8 cellular contexts compared by ENCODE assay signal in the genomic region with DNA sequence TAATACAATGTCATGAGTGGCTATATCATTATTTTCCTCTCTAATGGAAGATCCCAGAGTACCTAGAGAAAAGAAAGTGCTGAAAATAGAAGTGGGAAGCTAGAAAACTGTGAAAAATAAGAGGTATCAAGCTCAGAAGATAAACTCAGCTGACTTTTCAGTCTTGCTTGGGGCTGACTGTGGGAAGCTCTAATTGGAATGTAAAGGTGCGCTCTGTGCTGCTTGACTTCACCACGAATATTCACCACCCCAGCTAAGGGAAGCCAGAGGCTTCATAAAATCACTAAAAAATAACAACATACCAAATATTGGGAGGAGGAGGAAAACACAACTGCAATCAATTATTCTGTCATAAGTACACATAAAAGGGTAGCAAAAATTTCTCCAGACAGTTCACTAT. TPM values are rescaled to one million over a fixed set of nuclear protein-coding genes. Genes with fewer than 3 reads are reported as not detected.
"Had no signal": no experiment of that assay in that cellular context is flagged by ENCODE, and none has a peak within 500 bp of the region (broad histone marks: within the 10 kb centered on the region; RNA-seq: fewer than 3 reads in every experiment).

No MANE protein-coding gene starts in this region.

- FAIRE-seq: HTR-8/SVneo, K562 had no signal

- H3K4me3 ChIP-seq: K562 had no signal

- DNase-seq: GOT3, H7, HCEC 1CT, IMR-90, KG1 had no signal

- ATAC-seq: K562 had no signal

RNA-seq across cellular contexts. Expression of a gene that starts 25.1 kb away (rescaled TPM):
- total RNA-seq: HT-29, K562 had no signal
